ENCODE assay signal across 7 cellular contexts in genomic region chr15:63277044-63277892, GRCh38. TPM values are rescaled to one million over a fixed set of nuclear protein-coding genes. Genes with fewer than 3 reads are reported as not detected.
A peak's percentile ranks its signal among the peaks of the same experiment; 100 is the strongest.
DNase-seq lines count a peak whose midpoint lies in the region; ATAC-seq and TF ChIP-seq lines count a peak whose summit lies in the region.

Gene APH1B (plus strand): TSS chr15:63277605. CDS start chr15:63277624, 19 bp downstream.

- peak; percentile 81 for DNase-seq in NCI-H2171 treated with DMSO at 0.1 percent for 48 hours (lab: John Stamatoyannopoulos, UW)
- peak; percentile 70 for DNase-seq in cerebellar cortex (ENCODE audit: low spot score)
- no peak for DNase-seq in kidney epithelial cell (ENCODE audit: low read depth)
- DNase-seq in stimulated activated CD4-positive, alpha-beta T cell treated with anti-CD3 and anti-CD28 coated beads, Interleukin-1b, Interleukin-23, amount 100 ng/mL, for 1 hour (ENCODE audit: low read depth in 2 of 2), result peak; percentile 46 to 66

- no peak for TF ChIP-seq CTCF in kidney epithelial cell (IDR thresholded peaks at IDR 0.05; ENCODE audit: insufficient read depth, low read length, poor library complexity, severe bottlenecking)

- ATAC-seq in GM18511 (IDR thresholded peaks at IDR 0.05; ENCODE audit: unreplicated experiment), result peak; percentile 73
- peak; percentile 83 for ATAC-seq in HG02970 (IDR thresholded peaks at IDR 0.05; ENCODE audit: low FRiP score, unreplicated experiment)
- peak; percentile 83 to 88 for ATAC-seq in activated CD4-positive, CD25-positive, alpha-beta regulatory T cell treated with anti-CD3 and anti-CD28 coated beads, Interleukin-2, amount 50 U/mL, for 24 hours

- H3K27me3 ChIP-seq in kidney epithelial cell (ENCODE audit: control insufficient read depth, insufficient read depth, low read length), result no peaks in the 10 kb centered on the region

- H3K4me3 ChIP-seq in kidney epithelial cell (ENCODE audit: low read depth, low read length), result peak within 1 kb of the TSS; percentile 58

- no peaks in the 10 kb centered on the region for H3K36me3 ChIP-seq in kidney epithelial cell (ENCODE audit: control insufficient read depth, insufficient read depth, low read length)

RNA-seq across cellular contexts. Expression of gene APH1B, which starts in this region (rescaled TPM):
- total RNA-seq in kidney epithelial cell, result 10.2 and 12.1 TPM in 2 replicates
